Comparison of ENCODE assay signal across 8 cellular contexts in genomic region chr9:129886226-129887174, GRCh38. TPM values are rescaled to one million over a fixed set of nuclear protein-coding genes. Genes with fewer than 3 reads are reported as not detected.
DNase-seq lines count a peak whose midpoint lies in the region; ATAC-seq, FAIRE-seq and TF ChIP-seq lines count a peak whose summit lies in the region.

No MANE protein-coding gene starts in this region.

- H3K4me3 ChIP-seq in fibroblast of the aortic adventitia (ENCODE audit: low read depth, low read length) = no peak overlapping the region

- peak; percentile 52 for DNase-seq in SIG-M5 treated with dmso at 0.1 percent for 504 hours (lab: John Stamatoyannopoulos, UW; ENCODE audit: unreplicated experiment)
- DNase-seq in SIG-M5 (lab: John Stamatoyannopoulos, UW) = no peak
- DNase-seq in activated CD8-positive, alpha-beta memory T cell treated with anti-CD3 and anti-CD28 coated beads, Interleukin-2, amount 50 U/mL, for 4 hours = peak; percentile 56
- peak; percentile 17 for DNase-seq in fibroblast of the aortic adventitia (ENCODE audit: low read depth)
- DNase-seq in stimulated activated CD4-positive, alpha-beta T cell treated with anti-CD3 and anti-CD28 coated beads, Interleukin-2, amount 100 ng/mL, for 48 hours = peak; percentile 45 to 51
- DNase-seq in NCI-H1092 treated with DMSO at 0.1 percent for 48 hours (lab: John Stamatoyannopoulos, UW) = no peak
- DNase-seq in urothelium cell line (ENCODE audit: low spot score) = no peak

- no peak for FAIRE-seq in urothelium cell line (lab: Jason Lieb, UNC)

- TF ChIP-seq CTCF in fibroblast of the aortic adventitia (IDR thresholded peaks at IDR 0.05; ENCODE audit: insufficient read depth, low read length) = no peak

- ATAC-seq in HG03457 (IDR thresholded peaks at IDR 0.05; ENCODE audit: unreplicated experiment) = no peak

RNA-seq across cellular contexts. Expression of gene USP20, which starts 51.2 kb away (rescaled TPM):
- 7.5 and 11.4 TPM in 2 replicates for total RNA-seq in fibroblast of the aortic adventitia (ENCODE audit: low replicate concordance)

RNA-seq across cellular contexts. Expression of gene C9orf78, which starts 51.4 kb away (rescaled TPM):
- total RNA-seq in fibroblast of the aortic adventitia (ENCODE audit: low replicate concordance) = 37.3 and 107 TPM in 2 replicates

Comparison
In these comparisons a context has a peak if more than half of its experiments do, and no peak if none do; other contexts are left out.
1. DNase-seq: peak in SIG-M5 treated with dmso at 0.1 percent for 504 hours (single experiment), activated CD8-positive, alpha-beta memory T cell treated with anti-CD3 and anti-CD28 coated beads, Interleukin-2, amount 50 U/mL, for 4 hours (single experiment), fibroblast of the aortic adventitia (single experiment) and stimulated activated CD4-positive, alpha-beta T cell treated with anti-CD3 and anti-CD28 coated beads, Interleukin-2, amount 100 ng/mL, for 48 hours (2 of 2); none in SIG-M5 (single experiment), NCI-H1092 treated with DMSO at 0.1 percent for 48 hours (single experiment) and urothelium cell line (single experiment).